In genomic region chr7:128188396-128189230, GRCh38 we compare ENCODE assay signal across 19 cellular contexts. TPM values are rescaled to one million over a fixed set of nuclear protein-coding genes. Genes with fewer than 3 reads are reported as not detected.
"Had no signal": no experiment of that assay in that cellular context is flagged by ENCODE, and none has a peak within 500 bp of the region (broad histone marks: within the 10 kb centered on the region; RNA-seq: fewer than 3 reads in every experiment).

No MANE protein-coding gene starts in this region.

- H3K27ac ChIP-seq: esophagus muscularis mucosa, left ventricle myocardium inferior, tibial artery, VCaP had no signal

- H3K27ac Mint-ChIP-seq: naive thymus-derived CD8-positive, alpha-beta T cell; stimulated activated effector memory CD8-positive, alpha-beta T cell treated with anti-CD3 and anti-CD28 coated beads, Interleukin-12 subunit alpha, Interleukin-12 subunit beta, amount 100 ng/mL, for 72 hours had no signal

- DNase-seq: activated CD4-positive, alpha-beta T cell treated with anti-CD3 and anti-CD28 coated beads, Interleukin-2, amount 50 U/mL, for 48 hours; activated naive CD4-positive, alpha-beta T cell; hippocampal formation; left ventricle myocardium inferior had no signal

- H3K4me3 ChIP-seq: esophagus muscularis mucosa, left ventricle myocardium inferior, tibial artery had no signal

- H3K4me1 Mint-ChIP-seq: stimulated activated effector memory CD8-positive, alpha-beta T cell treated with anti-CD3 and anti-CD28 coated beads, Interleukin-12 subunit alpha, Interleukin-12 subunit beta, amount 100 ng/mL, for 72 hours had no signal

- ATAC-seq: naive thymus-derived CD8-positive, alpha-beta T cell; SK-N-SH treated with all-trans-retinoic acid at 6 μM for 48 hours had no signal

- H3K36me3 Mint-ChIP-seq: stimulated activated effector memory CD8-positive, alpha-beta T cell treated with anti-CD3 and anti-CD28 coated beads, Interleukin-12 subunit alpha, Interleukin-12 subunit beta, amount 100 ng/mL, for 72 hours had no signal

- FAIRE-seq: astrocyte, bronchial epithelial cell, urothelium cell line had no signal

- H3K9me3 ChIP-seq: esophagus muscularis mucosa, left ventricle myocardium inferior, tibial artery had no signal

- H3K4me1 ChIP-seq: esophagus muscularis mucosa, left ventricle myocardium inferior, tibial artery had no signal

- H3K4me3 Mint-ChIP-seq: naive thymus-derived CD8-positive, alpha-beta T cell; stimulated activated effector memory CD8-positive, alpha-beta T cell treated with anti-CD3 and anti-CD28 coated beads, Interleukin-12 subunit alpha, Interleukin-12 subunit beta, amount 100 ng/mL, for 72 hours had no signal

- H3K36me3 ChIP-seq: esophagus muscularis mucosa, left ventricle myocardium inferior, tibial artery had no signal

RNA-seq across cellular contexts. Expression of gene LEP, which starts 52.5 kb away (rescaled TPM):
- total RNA-seq: astrocyte; esophagus muscularis mucosa; glomerular endothelial cell; kidney epithelial cell; mucosa of gallbladder; naive thymus-derived CD8-positive, alpha-beta T cell; osteocyte; pulmonary artery endothelial cell; T-helper 1 cell treated with Interleukin-12 subunit alpha and Interleukin-12 subunit beta and Interleukin-4 antibody, amounts not matched to agents 30 ng/mL and 1 ng/mL, for 36 hours had no signal
- polyA plus RNA-seq: naive thymus-derived CD8-positive, alpha-beta T cell had no signal
